Comparison of ENCODE assay signal across 19 cellular contexts in the genomic region with DNA sequence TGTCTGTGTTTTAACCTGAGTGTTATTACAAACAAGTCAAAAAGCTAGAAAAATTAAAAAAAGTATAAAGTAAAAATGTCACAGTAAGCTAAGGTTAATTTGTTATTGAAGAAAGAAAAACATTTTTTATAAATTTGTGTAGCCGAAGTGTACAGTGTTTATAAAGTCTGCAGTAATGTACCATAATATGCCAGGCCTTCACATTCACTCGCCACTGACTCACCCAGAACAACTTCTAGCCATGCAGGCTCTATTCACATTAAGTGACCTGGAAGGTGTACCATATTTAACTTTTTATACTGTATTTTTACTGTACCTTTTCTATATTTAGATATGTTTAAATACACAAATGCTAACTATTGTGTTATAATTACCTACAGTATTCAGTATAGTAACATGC. TPM values are rescaled to one million over a fixed set of nuclear protein-coding genes. Genes with fewer than 3 reads are reported as not detected.
DNase-seq lines count a peak whose midpoint lies in the region; ATAC-seq and TF ChIP-seq lines count a peak whose summit lies in the region.
"Had no signal": no experiment of that assay in that cellular context is flagged by ENCODE, and none has a peak within 500 bp of the region (broad histone marks: within the 10 kb centered on the region; RNA-seq: fewer than 3 reads in every experiment).

No MANE protein-coding gene starts in this region.

- H4K20me1 ChIP-seq in IMR-90 (ENCODE audit: insufficient read depth, low read length) (no peaks in the 10 kb centered on the region), PC-3 (ENCODE audit: low read length) (no peaks in the 10 kb centered on the region)
- H4K20me1 ChIP-seq: BLaER1 treated with 17β-estradiol and CSF1 and Interleukin-3, amounts not matched to agents 10 nM and 100 nM had no signal

- no peak overlapping the region for H3K23ac ChIP-seq in IMR-90 (ENCODE audit: low read depth, low read length)

- TF ChIP-seq CTCF in IMR-90 (conservative IDR thresholded peaks at IDR 0.05; ENCODE audit: low read depth, low read length): no peak
- no peak for TF ChIP-seq CTCF in PC-3 (conservative IDR thresholded peaks at IDR 0.05; ENCODE audit: low read depth, low read length)
- TF ChIP-seq CTCF in WERI-Rb-1 (IDR thresholded peaks at IDR 0.05; ENCODE audit: low read depth, low read length): no peak

- H3K27me3 ChIP-seq in IMR-90 (ENCODE audit: control insufficient read depth, insufficient read depth, low read length): no peaks in the 10 kb centered on the region
- no peaks in the 10 kb centered on the region for H3K27me3 ChIP-seq in PC-3 (ENCODE audit: low read length)
- H3K27me3 ChIP-seq in WERI-Rb-1 (ENCODE audit: insufficient read depth, low read depth, severe bottlenecking): no peaks in the 10 kb centered on the region
- H3K27me3 ChIP-seq: BE2C; BLaER1 treated with 17β-estradiol and CSF1 and Interleukin-3, amounts not matched to agents 10 nM and 100 nM had no signal

- no peak overlapping the region for H2BK20ac ChIP-seq in IMR-90 (ENCODE audit: low read depth, low read length)

- dilution Hi-C loops in IMR-90 (cut with HindIII; ENCODE audit: low sequenced_read_pairs, unreplicated experiment): no loop called here

- TF ChIP-seq RAD21 in IMR-90 (IDR thresholded peaks at IDR 0.05; ENCODE audit: low read length): no peak

- no CpG with 5 or more reads among the region's 2 CpGs for WGBS in IMR-90 (ENCODE audit: extremely low coverage in 2 of 2, insufficient read length in 1 of 2), 2 experiments

- H3K79me1 ChIP-seq in IMR-90 (ENCODE audit: low read depth in 1 of 2, low read length in 2 of 2): no peaks in the 10 kb centered on the region

- no peak overlapping the region for H2AFZ ChIP-seq in IMR-90 (replicated peaks; ENCODE audit: low read length, poor library complexity)
- H2AFZ ChIP-seq in PC-3 (ENCODE audit: low read length): no peak overlapping the region
- H2AFZ ChIP-seq: GM23248 had no signal

- no peaks in the 10 kb centered on the region for H3F3A ChIP-seq in PC-3 (ENCODE audit: low read length, unreplicated experiment)

- ATAC-seq in IMR-90 (ENCODE audit: low read depth) (peak; percentile 93), PC-3 (peak; percentile 42), HG03108 (IDR thresholded peaks at IDR 0.05; ENCODE audit: unreplicated experiment) (no peak)
- ATAC-seq: A549 had no signal

- in situ Hi-C loops in IMR-90 (cut with MboI; ENCODE audit: low sequenced_read_pairs): no loop called here

- no peaks in the 10 kb centered on the region for H3K9me2 ChIP-seq in PC-3 (replicated peaks; ENCODE audit: low read length)

- no peak overlapping the region for H2BK120ac ChIP-seq in IMR-90 (ENCODE audit: low read depth, low read length)

- H3K4me3 ChIP-seq in IMR-90 (ENCODE audit: insufficient read depth, low read depth, low read length) (no peak overlapping the region), PC-3 (ENCODE audit: low read length) (no peak overlapping the region), WERI-Rb-1 (ENCODE audit: low read depth, low read length) (no peak overlapping the region)
- H3K4me3 ChIP-seq: A549; BLaER1 treated with 17β-estradiol and CSF1 and Interleukin-3, amounts not matched to agents 10 nM and 100 nM; GM23248 had no signal

- no peak for TF ChIP-seq POLR2A in IMR-90 (IDR thresholded peaks at IDR 0.05; ENCODE audit: low read depth, low read length)

- H3K79me2 ChIP-seq in PC-3 (ENCODE audit: low read length): no peaks in the 10 kb centered on the region

- no peak overlapping the region for H3K4me2 ChIP-seq in IMR-90 (ENCODE audit: low read depth, low read length)
- no peak overlapping the region for H3K4me2 ChIP-seq in PC-3 (ENCODE audit: low read length)
- H3K4me2 ChIP-seq: A549; BLaER1 treated with 17β-estradiol and CSF1 and Interleukin-3, amounts not matched to agents 10 nM and 100 nM had no signal

- intact Hi-C loops in IMR-90 (cut with micrococcal nuclease): no loop called here
- intact Hi-C loops in PC-3 (cut with micrococcal nuclease): no loop called here

- no peaks in the 10 kb centered on the region for H3K4me1 ChIP-seq in IMR-90 (ENCODE audit: control insufficient read depth, insufficient read depth, low read length)
- peaks cover 3% of the 10 kb centered on the region; the same call in 1 of the 2 replicates for H3K4me1 ChIP-seq in PC-3 (ENCODE audit: insufficient read depth, low read length)
- H3K4me1 ChIP-seq: A549; BE2C; BLaER1 treated with 17β-estradiol and CSF1 and Interleukin-3, amounts not matched to agents 10 nM and 100 nM had no signal

- CTCF ChIA-PET in IMR-90 (lab: Yijun Ruan, JAX) (no interaction called here), PC-3 (lab: Charles Lee) (no interaction called here)

- H4K91ac ChIP-seq in IMR-90 (ENCODE audit: insufficient read depth, low read depth, low read length): no peak overlapping the region

- H3K56ac ChIP-seq in IMR-90 (ENCODE audit: extremely low read depth, insufficient read depth, low read length): no peak overlapping the region

- DNase-seq in IMR-90 (peak; percentile 36), PC-3 (no peak), iris pigment epithelial cell (ENCODE audit: low read depth) (peak; percentile 42), WERI-Rb-1 (no peak)
- no peak for DNase-seq in activated CD4-positive, alpha-beta T cell treated with anti-CD3 and anti-CD28 coated beads, Interleukin-2, amount 50 U/mL, for 1 hour
- DNase-seq: 8988T; ACHN; AML-193; BE2C; CD4-positive, alpha-beta T cell; CD8-positive, alpha-beta memory T cell; DMS 273 treated with DMSO at 0.1 percent for 48 hours; DND-41; GM23248; H7; HCEC 1CT had no signal

- H3K18ac ChIP-seq in IMR-90 (ENCODE audit: low read depth, low read length): no peak overlapping the region

- BruUV-seq in IMR-90 (replicated peaks; lab: Mats Ljungman, UMichigan) (no TSS peak), PC-3 (replicated peaks; lab: Mats Ljungman, UMichigan) (no TSS peak)

- no peak overlapping the region for H2BK5ac ChIP-seq in IMR-90 (ENCODE audit: low read depth, low read length, poor library complexity, severe bottlenecking)

- H3K36me3 ChIP-seq in IMR-90 (ENCODE audit: control insufficient read depth, insufficient read depth, low read length): no peaks in the 10 kb centered on the region
- no peaks in the 10 kb centered on the region for H3K36me3 ChIP-seq in PC-3 (ENCODE audit: low read depth, low read length)
- H3K36me3 ChIP-seq in WERI-Rb-1: no peaks in the 10 kb centered on the region
- H3K36me3 ChIP-seq: BE2C; BLaER1 treated with 17β-estradiol and CSF1 and Interleukin-3, amounts not matched to agents 10 nM and 100 nM had no signal

- no peak overlapping the region for H3K14ac ChIP-seq in IMR-90 (replicated peaks; ENCODE audit: low read depth, low read length)

- H3K4ac ChIP-seq in IMR-90 (ENCODE audit: low read depth, low read length): no peak overlapping the region

- H2BK15ac ChIP-seq in IMR-90 (ENCODE audit: low read depth, low read length): no peak overlapping the region

- H2AK9ac ChIP-seq in IMR-90 (replicated peaks; ENCODE audit: low read depth, low read length, poor library complexity): no peak overlapping the region

- no peak overlapping the region for H4K8ac ChIP-seq in IMR-90 (ENCODE audit: low read depth in 2 of 2, low read length in 2 of 2)

- POLR2A ChIA-PET in IMR-90 (lab: Charles Lee; ENCODE audit: unreplicated experiment): no interaction called here
- POLR2A ChIA-PET in PC-3 (lab: Charles Lee; ENCODE audit: unreplicated experiment): no interaction called here

- no peak overlapping the region for H3K9ac ChIP-seq in IMR-90 (ENCODE audit: low read depth, low read length)
- no peak overlapping the region for H3K9ac ChIP-seq in PC-3 (ENCODE audit: low read length)
- H3K9ac ChIP-seq: BLaER1 treated with 17β-estradiol and CSF1 and Interleukin-3, amounts not matched to agents 10 nM and 100 nM; GM23248 had no signal

- no peak overlapping the region for H3K27ac ChIP-seq in IMR-90 (ENCODE audit: insufficient read depth, low read length)
- no peak overlapping the region for H3K27ac ChIP-seq in PC-3 (ENCODE audit: low read length)
- no peak overlapping the region for H3K27ac ChIP-seq in WERI-Rb-1
- H3K27ac ChIP-seq: A549; BLaER1 treated with 17β-estradiol and CSF1 and Interleukin-3, amounts not matched to agents 10 nM and 100 nM; GM23248 had no signal

- H4K5ac ChIP-seq in IMR-90 (ENCODE audit: low read depth, low read length): no peak overlapping the region

- no peak overlapping the region for H2AK5ac ChIP-seq in IMR-90 (ENCODE audit: low read depth, low read length)

- H3K9me3 ChIP-seq in IMR-90 (ENCODE audit: control insufficient read depth, insufficient read depth, low read length) (peaks cover 2% of the 10 kb centered on the region), PC-3 (ENCODE audit: low read length) (no peaks in the 10 kb centered on the region), WERI-Rb-1 (ENCODE audit: severe bottlenecking) (no peaks in the 10 kb centered on the region)
- H3K9me3 ChIP-seq: A549, BE2C had no signal

- H3K9me1 ChIP-seq in IMR-90 (ENCODE audit: insufficient read depth, low read length): no peaks in the 10 kb centered on the region

TF ChIP-seq in IMR-90, 13 proteins besides CTCF, POLR2A, EP300 and RAD21:
- no peak for TF ChIP-seq CEBPB (IDR thresholded peaks at IDR 0.05; ENCODE audit: low read depth, low read length)
- no peak for TF ChIP-seq NFE2L2 (IDR thresholded peaks at IDR 0.05; ENCODE audit: low read depth, low read length)
- TF ChIP-seq RFX5 (IDR thresholded peaks at IDR 0.05; ENCODE audit: low read depth, low read length): no peak
- TF ChIP-seq BHLHE40 (IDR thresholded peaks at IDR 0.05; ENCODE audit: low read depth, low read length): no peak
- no peak for TF ChIP-seq MXI1 (IDR thresholded peaks at IDR 0.05; ENCODE audit: borderline replicate concordance, low read depth, low read length)
- no peak for TF ChIP-seq FOS (IDR thresholded peaks at IDR 0.05; ENCODE audit: low read depth, low read length)
- TF ChIP-seq, protein P1, sequence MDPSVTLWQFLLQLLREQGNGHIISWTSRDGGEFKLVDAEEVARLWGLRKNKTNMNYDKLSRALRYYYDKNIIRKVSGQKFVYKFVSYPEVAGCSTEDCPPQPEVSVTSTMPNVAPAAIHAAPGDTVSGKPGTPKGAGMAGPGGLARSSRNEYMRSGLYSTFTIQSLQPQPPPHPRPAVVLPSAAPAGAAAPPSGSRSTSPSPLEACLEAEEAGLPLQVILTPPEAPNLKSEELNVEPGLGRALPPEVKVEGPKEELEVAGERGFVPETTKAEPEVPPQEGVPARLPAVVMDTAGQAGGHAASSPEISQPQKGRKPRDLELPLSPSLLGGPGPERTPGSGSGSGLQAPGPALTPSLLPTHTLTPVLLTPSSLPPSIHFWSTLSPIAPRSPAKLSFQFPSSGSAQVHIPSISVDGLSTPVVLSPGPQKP (IDR thresholded peaks at IDR 0.05; ENCODE audit: borderline replicate concordance, low read depth, low read length): no peak
- TF ChIP-seq SMC3 (IDR thresholded peaks at IDR 0.05; ENCODE audit: low read depth, low read length): no peak

RNA-seq across cellular contexts. Expression of a gene that starts 14.7 kb away (rescaled TPM):
- 4.3 and 10.6 TPM in 2 replicates for total RNA-seq in IMR-90 (2012; rRNA removed)
- 4.8 and 5.1 TPM in 2 replicates for polyA plus RNA-seq in IMR-90 (2012; rRNA removed)
- 2.9 and 5.3 TPM in 2 replicates for polyA plus RNA-seq in IMR-90 (2012; cell fraction: cytosol; rRNA removed)
- 2.0 and 2.1 TPM in 2 replicates for polyA plus RNA-seq in IMR-90 (2012; cell fraction: nucleus; rRNA removed; ENCODE audit: low replicate concordance)
- total RNA-seq in PC-3 (2014; rRNA removed): 14.8 and 16.6 TPM in 2 replicates

Comparison
In these comparisons a context has a peak if more than half of its experiments do, and no peak if none do; other contexts are left out.
1. DNase-seq: peak in IMR-90 (single experiment) and iris pigment epithelial cell (single experiment); none in PC-3 (single experiment), activated CD4-positive, alpha-beta T cell treated with anti-CD3 and anti-CD28 coated beads, Interleukin-2, amount 50 U/mL, for 1 hour (single experiment) and WERI-Rb-1 (single experiment).